In genomic region chr15:41922353-41922752, GRCh38 we compare ENCODE assay signal across 12 cellular contexts.
"Had no signal": no experiment of that assay in that cellular context is flagged by ENCODE, and none has a peak within 500 bp of the region (broad histone marks: within the 10 kb centered on the region; RNA-seq: fewer than 3 reads in every experiment).

No MANE protein-coding gene starts in this region.

- DNase-seq: activated CD4-positive, alpha-beta T cell treated with anti-CD3 and anti-CD28 coated beads, Interleukin-2, amount 50 U/mL, for 1 hour; activated naive CD4-positive, alpha-beta T cell treated with anti-CD3 and anti-CD28 coated beads, Interleukin-2, amount 50 U/mL, for 16 hours; adrenal gland; effector memory CD8-positive, alpha-beta T cell; left colon; mesendoderm; ovary; T-helper 2 cell had no signal

- H3K9me3 Mint-ChIP-seq: central memory CD8-positive, alpha-beta T cell; effector memory CD8-positive, alpha-beta T cell; stimulated activated memory B cell treated with anti-CD40 and anti-IgM and Interleukin-4, amounts not matched to agents 10 μg/mL and 1 μg/mL and 100 μg/mL, for 72 hours had no signal

- H3K4me3 Mint-ChIP-seq: central memory CD8-positive, alpha-beta T cell; effector memory CD8-positive, alpha-beta T cell; stimulated activated memory B cell treated with anti-CD40 and anti-IgM and Interleukin-4, amounts not matched to agents 10 μg/mL and 1 μg/mL and 100 μg/mL, for 72 hours had no signal

- H3K27me3 ChIP-seq: adrenal gland, ovary, upper lobe of left lung had no signal

- H3K9me3 ChIP-seq: adrenal gland, ovary, upper lobe of left lung had no signal

- ATAC-seq: effector memory CD8-positive, alpha-beta T cell; stimulated activated memory B cell treated with anti-CD40 and anti-IgM and Interleukin-4, amounts not matched to agents 10 μg/mL and 1 μg/mL and 100 μg/mL, for 72 hours had no signal

- H3K36me3 ChIP-seq: ovary had no signal

- H3K4me3 ChIP-seq: adrenal gland, ovary, smooth muscle cell, upper lobe of left lung had no signal

- H3K27me3 Mint-ChIP-seq: central memory CD8-positive, alpha-beta T cell; effector memory CD8-positive, alpha-beta T cell; stimulated activated memory B cell treated with anti-CD40 and anti-IgM and Interleukin-4, amounts not matched to agents 10 μg/mL and 1 μg/mL and 100 μg/mL, for 72 hours had no signal

- H3K27ac ChIP-seq: adrenal gland, upper lobe of left lung had no signal

- H3K27ac Mint-ChIP-seq: stimulated activated memory B cell treated with anti-CD40 and anti-IgM and Interleukin-4, amounts not matched to agents 10 μg/mL and 1 μg/mL and 100 μg/mL, for 72 hours had no signal
